In the genomic region with DNA sequence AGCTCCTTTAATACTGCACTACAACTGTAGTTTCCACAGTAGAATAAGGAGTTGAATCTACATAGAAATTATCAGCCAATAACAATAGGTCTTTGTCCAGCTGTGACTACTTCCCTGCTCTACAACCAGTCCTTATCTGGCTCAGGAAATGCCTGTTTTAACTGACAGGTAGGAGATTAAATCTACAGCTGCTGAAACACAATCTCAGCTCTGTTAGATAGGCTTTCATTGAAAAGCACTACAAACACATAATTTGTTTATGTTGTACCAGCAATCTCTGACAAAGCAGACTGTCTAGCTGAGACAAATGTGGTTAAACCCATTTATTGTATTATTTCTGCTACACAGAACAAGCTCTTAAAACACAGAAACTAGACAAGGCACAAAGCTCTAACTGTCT, we compare ENCODE assay signal across 11 cellular contexts.
A peak's percentile ranks its signal among the peaks of the same experiment; 100 is the strongest.
DNase-seq lines count a peak whose midpoint lies in the region; ATAC-seq and TF ChIP-seq lines count a peak whose summit lies in the region.
"Had no signal": no experiment of that assay in that cellular context is flagged by ENCODE, and none has a peak within 500 bp of the region (broad histone marks: within the 10 kb centered on the region; RNA-seq: fewer than 3 reads in every experiment).

No MANE protein-coding gene starts in this region.

- no peak for TF ChIP-seq CTCF in foreskin keratinocyte (conservative IDR thresholded peaks at IDR 0.05)

- peaks cover 3% of the 10 kb centered on the region for H3K4me1 ChIP-seq in foreskin keratinocyte
- H3K4me1 ChIP-seq: vagina had no signal

- peak; percentile 85 for DNase-seq in COR-L47 (lab: John Stamatoyannopoulos, UW)
- DNase-seq in NCI-H128 (lab: John Stamatoyannopoulos, UW; ENCODE audit: unreplicated experiment) = peak; percentile 47
- DNase-seq in NCI-H774 (lab: John Stamatoyannopoulos, UW) = peak; percentile 70
- peak; percentile 14 to 30 for DNase-seq in foreskin keratinocyte
- no peak for DNase-seq in GF-D8 (lab: John Stamatoyannopoulos, UW)
- DNase-seq in caudate nucleus (lab: John Stamatoyannopoulos, UW) = no peak
- DNase-seq: activated naive CD8-positive, alpha-beta T cell treated with anti-CD3 and anti-CD28 coated beads for 36 hours; GM23248 had no signal

- H3K27ac ChIP-seq in foreskin keratinocyte = no peak overlapping the region
- no peak overlapping the region for H3K27ac ChIP-seq in caudate nucleus (ENCODE audit: low read depth, low read length)
- H3K27ac ChIP-seq: GM23248, vagina had no signal

- no peak for ATAC-seq in foreskin keratinocyte
- ATAC-seq in activated CD4-positive, CD25-positive, alpha-beta regulatory T cell treated with anti-CD3 and anti-CD28 coated beads, Interleukin-2, amount 50 U/mL, for 24 hours = no peak
- ATAC-seq in GM21526 (IDR thresholded peaks at IDR 0.05; ENCODE audit: low FRiP score, unreplicated experiment) = no peak

- H3K27me3 ChIP-seq in foreskin keratinocyte = no peaks in the 10 kb centered on the region
- H3K27me3 ChIP-seq: vagina had no signal

Comparison
In these comparisons a context has a peak if more than half of its experiments do, and no peak if none do; other contexts are left out.
1. DNase-seq: peak in COR-L47 (single experiment), NCI-H128 (single experiment), NCI-H774 (single experiment) and foreskin keratinocyte (2 of 2); none in GF-D8 (single experiment) and caudate nucleus (0 of 61).